Comparison of ENCODE assay signal across 3 cellular contexts in genomic region chrX:64213989-64214388, GRCh38. TPM values are rescaled to one million over a fixed set of nuclear protein-coding genes. Genes with fewer than 3 reads are reported as not detected.
"Had no signal": no experiment of that assay in that cellular context is flagged by ENCODE, and none has a peak within 500 bp of the region (broad histone marks: within the 10 kb centered on the region; RNA-seq: fewer than 3 reads in every experiment).

No MANE protein-coding gene starts in this region.

RNA-seq across cellular contexts. Expression of gene ASB12, which starts 16.4 kb away (rescaled TPM):
- total RNA-seq: activated T-helper 2 cell treated with anti-CD3 and anti-CD28 coated beads, Interferon-gamma antibody, Interleukin-2, Interleukin-4, amounts not matched to agents 10 μg/mL and 5 μg/mL and 100 μg/mL, durations not matched to agents 14 hours and 24 hours and 36 hours; MCF 10A; T-helper 1 cell treated with Interleukin-12 subunit alpha and Interleukin-12 subunit beta and Interleukin-4 antibody, amounts not matched to agents 30 ng/mL and 1 ng/mL, for 36 hours had no signal
